Comparison of ENCODE assay signal across 15 cellular contexts in genomic region chr2:196251132-196251531, GRCh38.
DNase-seq lines count a peak whose midpoint lies in the region; ATAC-seq and TF ChIP-seq lines count a peak whose summit lies in the region.
"Had no signal": no experiment of that assay in that cellular context is flagged by ENCODE, and none has a peak within 500 bp of the region (broad histone marks: within the 10 kb centered on the region; RNA-seq: fewer than 3 reads in every experiment).

No MANE protein-coding gene starts in this region.

- no peak for DNase-seq in activated CD8-positive, alpha-beta memory T cell treated with anti-CD3 and anti-CD28 coated beads, Interleukin-2, amount 10 ng/mL, durations not matched to agents 7 days and 5 days
- no peak for DNase-seq in activated CD8-positive, alpha-beta memory T cell treated with anti-CD3 and anti-CD28 coated beads for 24 hours
- no peak for DNase-seq in HFFc6
- no peak for DNase-seq in activated naive CD8-positive, alpha-beta T cell treated with anti-CD3 and anti-CD28 coated beads for 36 hours
- no peak for DNase-seq in trophoblast cell
- no peak for DNase-seq in NCI-H510A (lab: John Stamatoyannopoulos, UW)
- DNase-seq in BE2C: no peak
- DNase-seq in NK-92 (lab: John Stamatoyannopoulos, UW; ENCODE audit: unreplicated experiment): no peak
- DNase-seq: central memory CD4-positive, alpha-beta T cell; dorsolateral prefrontal cortex; HCEC 1CT; NCI-H1417; retina; stimulated activated CD4-positive, alpha-beta T cell treated with anti-CD3 and anti-CD28 coated beads, Interleukin-4, amount 100 ng/mL, for 24 hours had no signal

- H3K4me2 ChIP-seq in trophoblast cell (ENCODE audit: low read length): no peak overlapping the region
- H3K4me2 ChIP-seq: A549 had no signal

- H3K9ac ChIP-seq in trophoblast cell (ENCODE audit: low read length): no peak overlapping the region

- peaks cover 3 to 4% of the 10 kb centered on the region in 2 experiments for H3K36me3 ChIP-seq in trophoblast cell (ENCODE audit: control insufficient read depth in 1 of 2, insufficient read depth in 2 of 2, low read length in 2 of 2)
- no peaks in the 10 kb centered on the region for H3K36me3 ChIP-seq in BE2C

- H3K79me1 ChIP-seq in trophoblast cell (ENCODE audit: low read length): peaks cover 1% of the 10 kb centered on the region

- H3K79me2 ChIP-seq in trophoblast cell (ENCODE audit: control insufficient read depth, insufficient read depth, low read length, poor library complexity): no peaks in the 10 kb centered on the region

- no peak overlapping the region for H3K4me3 ChIP-seq in trophoblast cell (ENCODE audit: low read depth, low read length)
- H3K4me3 ChIP-seq in BE2C (ENCODE audit: low read depth, low read length): no peak overlapping the region
- H3K4me3 ChIP-seq: A549, dorsolateral prefrontal cortex had no signal

- no peak overlapping the region for H3K18ac ChIP-seq in trophoblast cell (ENCODE audit: low read length)

- H2AK5ac ChIP-seq in trophoblast cell (ENCODE audit: low read length): no peak overlapping the region

- H3K36me3 Mint-ChIP-seq in activated CD8-positive, alpha-beta memory T cell treated with anti-CD3 and anti-CD28 coated beads, Interleukin-2, amount 10 ng/mL, durations not matched to agents 7 days and 5 days: peaks cover 20% of the 10 kb centered on the region
- H3K36me3 Mint-ChIP-seq in HFFc6 (ENCODE audit: low read depth): peaks cover 20% of the 10 kb centered on the region
- peaks cover 24% of the 10 kb centered on the region for H3K36me3 Mint-ChIP-seq in activated naive CD8-positive, alpha-beta T cell treated with anti-CD3 and anti-CD28 coated beads for 36 hours

- TF ChIP-seq CTCF in HFFc6 (IDR thresholded peaks at IDR 0.05) (no peak), BE2C (IDR thresholded peaks at IDR 0.05; ENCODE audit: low read depth, low read length) (no peak)

- H3K9me3 ChIP-seq in trophoblast cell (ENCODE audit: insufficient read depth, low read depth, low read length): no peaks in the 10 kb centered on the region
- no peaks in the 10 kb centered on the region for H3K9me3 ChIP-seq in BE2C
- H3K9me3 ChIP-seq: A549 had no signal

- H3K4me1 ChIP-seq in trophoblast cell (ENCODE audit: control insufficient read depth in 1 of 2, insufficient read depth in 2 of 2, low read length in 2 of 2): no peaks in the 10 kb centered on the region
- H3K4me1 ChIP-seq in BE2C: peaks cover 9% of the 10 kb centered on the region; the same call in 1 of the 2 replicates

- no peaks in the 10 kb centered on the region for H3K27me3 Mint-ChIP-seq in activated CD8-positive, alpha-beta memory T cell treated with anti-CD3 and anti-CD28 coated beads, Interleukin-2, amount 10 ng/mL, durations not matched to agents 7 days and 5 days
- no peaks in the 10 kb centered on the region for H3K27me3 Mint-ChIP-seq in HFFc6 (ENCODE audit: insufficient read depth)
- no peaks in the 10 kb centered on the region for H3K27me3 Mint-ChIP-seq in activated naive CD8-positive, alpha-beta T cell treated with anti-CD3 and anti-CD28 coated beads for 36 hours

- peak; percentile 13 for ATAC-seq in activated CD8-positive, alpha-beta memory T cell treated with anti-CD3 and anti-CD28 coated beads, Interleukin-2, amount 10 ng/mL, durations not matched to agents 7 days and 5 days
- ATAC-seq: A549 had no signal

- H4K12ac ChIP-seq in trophoblast cell (ENCODE audit: low read depth, low read length): no peak overlapping the region

- no peak overlapping the region for H2BK12ac ChIP-seq in trophoblast cell (ENCODE audit: low read length)

- H2BK120ac ChIP-seq in trophoblast cell (ENCODE audit: insufficient read depth, low read length, poor library complexity): peak overlapping the region; percentile 41

- H3K14ac ChIP-seq in trophoblast cell (ENCODE audit: low read length): no peak overlapping the region

- no peak overlapping the region for H4K8ac ChIP-seq in trophoblast cell (ENCODE audit: low read depth, low read length)

- H2BK5ac ChIP-seq in trophoblast cell (ENCODE audit: low read depth, low read length, poor library complexity): no peak overlapping the region

- H3K9me3 Mint-ChIP-seq in activated CD8-positive, alpha-beta memory T cell treated with anti-CD3 and anti-CD28 coated beads, Interleukin-2, amount 10 ng/mL, durations not matched to agents 7 days and 5 days (ENCODE audit: low read depth): no peaks in the 10 kb centered on the region
- H3K9me3 Mint-ChIP-seq in HFFc6: no peaks in the 10 kb centered on the region
- peaks cover 14% of the 10 kb centered on the region for H3K9me3 Mint-ChIP-seq in activated naive CD8-positive, alpha-beta T cell treated with anti-CD3 and anti-CD28 coated beads for 36 hours

- peaks cover 59% of the 10 kb centered on the region for H3K4me1 Mint-ChIP-seq in activated CD8-positive, alpha-beta memory T cell treated with anti-CD3 and anti-CD28 coated beads, Interleukin-2, amount 10 ng/mL, durations not matched to agents 7 days and 5 days
- H3K4me1 Mint-ChIP-seq in HFFc6 (ENCODE audit: low read depth): peaks cover 72% of the 10 kb centered on the region
- peaks cover 63% of the 10 kb centered on the region for H3K4me1 Mint-ChIP-seq in activated naive CD8-positive, alpha-beta T cell treated with anti-CD3 and anti-CD28 coated beads for 36 hours

- CTCF ChIA-PET in activated CD8-positive, alpha-beta memory T cell treated with anti-CD3 and anti-CD28 coated beads, Interleukin-2, amount 10 ng/mL, durations not matched to agents 7 days and 5 days (lab: Charles Lee): interaction anchor here (1.0 to 1.4 kb wide), 2 partner anchors 9 to 88 kb away, joined by 3 read pairs; no protein-coding TSS in a partner anchor

- H3K27me3 ChIP-seq in trophoblast cell (ENCODE audit: insufficient read depth, low read length) (no peaks in the 10 kb centered on the region), BE2C (no peaks in the 10 kb centered on the region)
- H3K27me3 ChIP-seq: dorsolateral prefrontal cortex had no signal

- no peak overlapping the region for H3K4me3 Mint-ChIP-seq in activated CD8-positive, alpha-beta memory T cell treated with anti-CD3 and anti-CD28 coated beads, Interleukin-2, amount 10 ng/mL, durations not matched to agents 7 days and 5 days
- H3K4me3 Mint-ChIP-seq in HFFc6: no peak overlapping the region
- H3K4me3 Mint-ChIP-seq in activated naive CD8-positive, alpha-beta T cell treated with anti-CD3 and anti-CD28 coated beads for 36 hours: no peak overlapping the region

- H3K27ac Mint-ChIP-seq in activated CD8-positive, alpha-beta memory T cell treated with anti-CD3 and anti-CD28 coated beads, Interleukin-2, amount 10 ng/mL, durations not matched to agents 7 days and 5 days: peak overlapping the region; percentile 42
- H3K27ac Mint-ChIP-seq in HFFc6: peak overlapping the region; percentile 12
- peak overlapping the region; percentile 58 for H3K27ac Mint-ChIP-seq in activated naive CD8-positive, alpha-beta T cell treated with anti-CD3 and anti-CD28 coated beads for 36 hours

- H2AFZ ChIP-seq in trophoblast cell (ENCODE audit: insufficient read depth, low read length, poor library complexity): no peak overlapping the region

- no peak overlapping the region for H3K4ac ChIP-seq in trophoblast cell (ENCODE audit: low read depth, low read length)

- H3K23ac ChIP-seq in trophoblast cell (ENCODE audit: low read length): no peak overlapping the region

- WGBS in trophoblast cell (ENCODE audit: extremely low coverage, insufficient coverage, insufficient read length): no CpG with 5 or more reads among the region's 3 CpGs

- no peak overlapping the region for H4K91ac ChIP-seq in trophoblast cell (ENCODE audit: low read depth, low read length)

- no peak overlapping the region for H3K27ac ChIP-seq in trophoblast cell (ENCODE audit: low read depth, low read length)
- H3K27ac ChIP-seq: A549 had no signal
